Comparison of ENCODE assay signal across 10 cellular contexts in genomic region chr22:41541484-41541883, GRCh38. TPM values are rescaled to one million over a fixed set of nuclear protein-coding genes. Genes with fewer than 3 reads are reported as not detected.
DNase-seq lines count a peak whose midpoint lies in the region; ATAC-seq and TF ChIP-seq lines count a peak whose summit lies in the region.
"Had no signal": no experiment of that assay in that cellular context is flagged by ENCODE, and none has a peak within 500 bp of the region (broad histone marks: within the 10 kb centered on the region; RNA-seq: fewer than 3 reads in every experiment).

No MANE protein-coding gene starts in this region.

- DNase-seq in CD8-positive, alpha-beta T cell, result no peak
- no peak for DNase-seq in Karpas-422
- DNase-seq in natural killer cell treated with Interleukin-12 subunit alpha and Interleukin-12 subunit beta and Interleukin-15 and Interleukin-18, amount 100 ng/mL, for 72 hours (ENCODE audit: low spot score), result no peak
- no peak for DNase-seq in colonic mucosa
- DNase-seq in D341Med (ENCODE audit: low spot score), result no peak

- no peak overlapping the region for H3K27ac ChIP-seq in CD8-positive, alpha-beta T cell (ENCODE audit: low read depth, low read length)
- H3K27ac ChIP-seq in Karpas-422 (ENCODE audit: low read length) (no peak overlapping the region), angular gyrus (ENCODE audit: low read depth, low read length) (peak overlapping the region; percentile 29), colonic mucosa (no peak overlapping the region)

- ATAC-seq in CD8-positive, alpha-beta T cell, result no peak
- no peak for ATAC-seq in natural killer cell treated with Interleukin-12 subunit alpha and Interleukin-12 subunit beta and Interleukin-15 and Interleukin-18, amount 100 ng/mL, for 72 hours
- no peak for ATAC-seq in HG03439 (IDR thresholded peaks at IDR 0.05; ENCODE audit: unreplicated experiment)
- ATAC-seq in HG03280 (IDR thresholded peaks at IDR 0.05; ENCODE audit: unreplicated experiment), result no peak

- POLR2A ChIA-PET in CD8-positive, alpha-beta T cell (lab: Charles Lee), result no interaction called here

- peaks cover 40% of the 10 kb centered on the region for H3K4me1 Mint-ChIP-seq in CD8-positive, alpha-beta T cell (ENCODE audit: low read depth)
- H3K4me1 Mint-ChIP-seq in natural killer cell treated with Interleukin-12 subunit alpha and Interleukin-12 subunit beta and Interleukin-15 and Interleukin-18, amount 100 ng/mL, for 72 hours (ENCODE audit: low read depth in 2 of 2), result peaks cover 29 to 33% of the 10 kb centered on the region in 2 donors

- no peak overlapping the region for H2AFZ ChIP-seq in Karpas-422 (ENCODE audit: low read length)

- H3K36me3 ChIP-seq in CD8-positive, alpha-beta T cell (ENCODE audit: insufficient read depth, low read length), result peaks cover 4% of the 10 kb centered on the region
- H3K36me3 ChIP-seq in Karpas-422 (ENCODE audit: insufficient read depth, low read length) (peaks cover 12% of the 10 kb centered on the region), colonic mucosa (no peaks in the 10 kb centered on the region)

- no peaks in the 10 kb centered on the region for H3K9me3 ChIP-seq in CD8-positive, alpha-beta T cell (ENCODE audit: low read length)
- no peaks in the 10 kb centered on the region for H3K9me3 ChIP-seq in Karpas-422 (ENCODE audit: low read length)
- H3K9me3 ChIP-seq in colonic mucosa, result no peaks in the 10 kb centered on the region
- H3K9me3 ChIP-seq: HAP-1 had no signal

- no peaks in the 10 kb centered on the region for H3K27me3 ChIP-seq in CD8-positive, alpha-beta T cell (ENCODE audit: insufficient read depth, low read length)
- H3K27me3 ChIP-seq in Karpas-422 (ENCODE audit: low read length) (no peaks in the 10 kb centered on the region), colonic mucosa (no peaks in the 10 kb centered on the region)

- H3K79me2 ChIP-seq in Karpas-422 (ENCODE audit: low read length), result peaks cover 57% of the 10 kb centered on the region

- H3K9me3 Mint-ChIP-seq in CD8-positive, alpha-beta T cell, result no peaks in the 10 kb centered on the region
- H3K9me3 Mint-ChIP-seq in natural killer cell treated with Interleukin-12 subunit alpha and Interleukin-12 subunit beta and Interleukin-15 and Interleukin-18, amount 100 ng/mL, for 72 hours, result no peaks in the 10 kb centered on the region

- intact Hi-C loops in CD8-positive, alpha-beta T cell (cut with DNase I, micrococcal nuclease), result loop anchor here (5.0 to 10.0 kb wide), 3 partner anchors 337 to 519 kb away; partner anchors contain the start of genes EP300 (in 1 of the 2) and L3MBTL2 (in 1 of the 2)
- intact Hi-C loops in colonic mucosa (cut with DNase I), result loop anchor here (5.0 kb wide), 1 partner anchor 56 kb away; no protein-coding TSS in a partner anchor

- H3K9ac ChIP-seq in Karpas-422 (ENCODE audit: low read length) (no peak overlapping the region; the same call in 1 of the 2 replicates), colonic mucosa (ENCODE audit: low read depth in 2 of 2, low read length in 2 of 2) (no peak overlapping the region)

- no peaks in the 10 kb centered on the region for H3K9me2 ChIP-seq in Karpas-422 (replicated peaks; ENCODE audit: insufficient read depth, low read length)

- peak overlapping the region; percentile 10 for H3K27ac Mint-ChIP-seq in CD8-positive, alpha-beta T cell
- H3K27ac Mint-ChIP-seq in natural killer cell treated with Interleukin-12 subunit alpha and Interleukin-12 subunit beta and Interleukin-15 and Interleukin-18, amount 100 ng/mL, for 72 hours, result peak overlapping the region; percentile 8 to 38

- H3K27me3 Mint-ChIP-seq in CD8-positive, alpha-beta T cell (ENCODE audit: low read depth), result no peaks in the 10 kb centered on the region
- H3K27me3 Mint-ChIP-seq in natural killer cell treated with Interleukin-12 subunit alpha and Interleukin-12 subunit beta and Interleukin-15 and Interleukin-18, amount 100 ng/mL, for 72 hours, result no peaks in the 10 kb centered on the region

- no peak overlapping the region for H3K4me3 ChIP-seq in CD8-positive, alpha-beta T cell (ENCODE audit: low read depth, low read length)
- H3K4me3 ChIP-seq in Karpas-422 (ENCODE audit: low read length) (no peak overlapping the region), colonic mucosa (no peak overlapping the region)
- H3K4me3 ChIP-seq: HAP-1 had no signal

- CTCF ChIA-PET in CD8-positive, alpha-beta T cell (lab: Charles Lee), result interaction anchor here (1.2 kb wide), 2 partner anchors 12 to 76 kb away, joined by 3 read pairs; no protein-coding TSS in a partner anchor

- peaks cover 28% of the 10 kb centered on the region for H4K20me1 ChIP-seq in Karpas-422 (ENCODE audit: insufficient read depth, low read depth, low read length)

- no peak overlapping the region for H3K4me3 Mint-ChIP-seq in CD8-positive, alpha-beta T cell
- peak overlapping the region; percentile 48 for H3K4me3 Mint-ChIP-seq in natural killer cell treated with Interleukin-12 subunit alpha and Interleukin-12 subunit beta and Interleukin-15 and Interleukin-18, amount 100 ng/mL, for 72 hours

- TF ChIP-seq CTCF in CD8-positive, alpha-beta T cell (IDR thresholded peaks at IDR 0.05), result no peak
- no peak for TF ChIP-seq CTCF in colonic mucosa (IDR thresholded peaks at IDR 0.05)

- peaks cover 30% of the 10 kb centered on the region for H3K4me1 ChIP-seq in CD8-positive, alpha-beta T cell (ENCODE audit: insufficient read depth, low read length)
- H3K4me1 ChIP-seq in Karpas-422 (ENCODE audit: low read length) (peaks cover 26% of the 10 kb centered on the region), colonic mucosa (no peaks in the 10 kb centered on the region)

- peak overlapping the region; percentile 88 for H3K4me2 ChIP-seq in Karpas-422 (ENCODE audit: low read depth, low read length, poor library complexity, severe bottlenecking)

- peaks cover 36% of the 10 kb centered on the region for H3K36me3 Mint-ChIP-seq in CD8-positive, alpha-beta T cell
- H3K36me3 Mint-ChIP-seq in natural killer cell treated with Interleukin-12 subunit alpha and Interleukin-12 subunit beta and Interleukin-15 and Interleukin-18, amount 100 ng/mL, for 72 hours, result no peaks in the 10 kb centered on the region

RNA-seq across cellular contexts. Expression of gene POLR3H, which starts 2.8 kb away (rescaled TPM):
- 10 to 100 TPM; 11.2 to 11.7 TPM for total RNA-seq in CD8-positive, alpha-beta T cell
- total RNA-seq in Karpas-422 (2014; rRNA removed; shearing (Covaris generic); ENCODE audit: low replicate concordance), result 13.2 and 17.1 TPM in 2 replicates
- total RNA-seq in natural killer cell treated with Interleukin-12 subunit alpha and Interleukin-12 subunit beta and Interleukin-15 and Interleukin-18, amount 100 ng/mL, for 72 hours, result 10 to 100 TPM; 42.5 to 84.0 TPM
- 10 to 100 TPM in 1 of 2 donors, 1 to 10 TPM in 1; 9.2 to 20.0 TPM for total RNA-seq in colonic mucosa

RNA-seq across cellular contexts. Expression of gene CSDC2, which starts 19.3 kb away (rescaled TPM):
- total RNA-seq in CD8-positive, alpha-beta T cell, result not detected
- total RNA-seq in Karpas-422 (2014; rRNA removed; shearing (Covaris generic); ENCODE audit: low replicate concordance), result not detected in 2 replicates
- not detected for total RNA-seq in natural killer cell treated with Interleukin-12 subunit alpha and Interleukin-12 subunit beta and Interleukin-15 and Interleukin-18, amount 100 ng/mL, for 72 hours
- total RNA-seq in colonic mucosa, result 1 to 10 TPM in 1 of 2 donors, under 1 TPM in 1; 0.44 to 1.4 TPM
- total RNA-seq: T-helper 2 cell treated with Interferon-gamma antibody and Interleukin-4, amounts not matched to agents 100 ng/mL and 5 ng/mL, for 36 hours had no signal

RNA-seq across cellular contexts. Expression of gene PMM1, which starts 48.2 kb away (rescaled TPM):
- total RNA-seq in CD8-positive, alpha-beta T cell, result 10 to 100 TPM; 19.1 to 22.4 TPM
- total RNA-seq in Karpas-422 (2014; rRNA removed; shearing (Covaris generic); ENCODE audit: low replicate concordance), result 10.0 and 15.2 TPM in 2 replicates
- 10 to 100 TPM; 33.3 to 50.3 TPM for total RNA-seq in natural killer cell treated with Interleukin-12 subunit alpha and Interleukin-12 subunit beta and Interleukin-15 and Interleukin-18, amount 100 ng/mL, for 72 hours
- 10 to 100 TPM; 49.3 to 53.2 TPM for total RNA-seq in colonic mucosa
